In genomic region chr19:48624791-48625723, GRCh38 we compare ENCODE assay signal across 9 cellular contexts. TPM values are rescaled to one million over a fixed set of nuclear protein-coding genes. Genes with fewer than 3 reads are reported as not detected.
A peak's percentile ranks its signal among the peaks of the same experiment; 100 is the strongest.
DNase-seq lines count a peak whose midpoint lies in the region; ATAC-seq and TF ChIP-seq lines count a peak whose summit lies in the region.
"Had no signal": no experiment of that assay in that cellular context is flagged by ENCODE, and none has a peak within 500 bp of the region (broad histone marks: within the 10 kb centered on the region; RNA-seq: fewer than 3 reads in every experiment).

No MANE protein-coding gene starts in this region.

- peak overlapping the region; percentile 73 for H3K27ac ChIP-seq in naive thymus-derived CD4-positive, alpha-beta T cell (ENCODE audit: low read depth, low read length)

- DNase-seq in AG10803 (ENCODE audit: low read depth), result no peak
- no peak for DNase-seq in central memory CD8-positive, alpha-beta T cell (ENCODE audit: low spot score in 2 of 2)
- DNase-seq in naive thymus-derived CD4-positive, alpha-beta T cell, result no peak
- DNase-seq in stimulated activated CD4-positive, alpha-beta T cell treated with anti-CD3 and anti-CD28 coated beads, Interleukin-2, amount 100 ng/mL, for 48 hours, result no peak
- no peak for DNase-seq in DMS153 (lab: John Stamatoyannopoulos, UW)

- intact Hi-C loops in naive thymus-derived CD4-positive, alpha-beta T cell (cut with micrococcal nuclease), result loop anchor here (1.0 to 5.0 kb wide), 2 partner anchors 12 to 1252 kb away; partner anchors contain the start of genes DBP (in 2 of the 2), AKT1S1 (in 1 of the 2) and TBC1D17 (in 1 of the 2)

- no peak for ATAC-seq in central memory CD8-positive, alpha-beta T cell (replicated peaks; ENCODE audit: extremely low read depth, poor library complexity, severe bottlenecking)
- no peak for ATAC-seq in naive thymus-derived CD4-positive, alpha-beta T cell
- ATAC-seq in HG02981 (IDR thresholded peaks at IDR 0.05; ENCODE audit: unreplicated experiment) (no peak), GM19328 (IDR thresholded peaks at IDR 0.05; ENCODE audit: unreplicated experiment) (no peak)

- H3K27me3 ChIP-seq in naive thymus-derived CD4-positive, alpha-beta T cell (ENCODE audit: control insufficient read depth in 2 of 2, insufficient read depth in 2 of 2, low read length in 2 of 2), result no peaks in the 10 kb centered on the region

- peaks cover 1% of the 10 kb centered on the region for H3K36me3 Mint-ChIP-seq in IgD-negative memory B cell
- H3K36me3 Mint-ChIP-seq in central memory CD8-positive, alpha-beta T cell (ENCODE audit: insufficient read depth), result peaks cover 16% of the 10 kb centered on the region
- peaks cover 0 to 13% (median 4%) of the 10 kb centered on the region in 5 donors for H3K36me3 Mint-ChIP-seq in naive thymus-derived CD4-positive, alpha-beta T cell

- H3K9me3 Mint-ChIP-seq in IgD-negative memory B cell, result no peaks in the 10 kb centered on the region
- no peaks in the 10 kb centered on the region for H3K9me3 Mint-ChIP-seq in central memory CD8-positive, alpha-beta T cell
- H3K9me3 Mint-ChIP-seq in naive thymus-derived CD4-positive, alpha-beta T cell, result peaks cover 0 to 3% (median 0%) of the 10 kb centered on the region in 11 donors

- peaks cover 13 to 17% of the 10 kb centered on the region in 2 donors for H3K4me1 ChIP-seq in naive thymus-derived CD4-positive, alpha-beta T cell (ENCODE audit: control insufficient read depth in 2 of 2, insufficient read depth in 2 of 2, low read length in 2 of 2)

- peak overlapping the region; percentile 18 to 91 (median 27) for H3K27ac Mint-ChIP-seq in IgD-negative memory B cell
- no peak overlapping the region for H3K27ac Mint-ChIP-seq in central memory CD8-positive, alpha-beta T cell (ENCODE audit: low read depth)
- H3K27ac Mint-ChIP-seq in naive thymus-derived CD4-positive, alpha-beta T cell, result peak overlapping the region; percentile 58 to 96 (median 89)

- H3K4me1 Mint-ChIP-seq in IgD-negative memory B cell, result peaks cover 11 to 19% (median 16%) of the 10 kb centered on the region in 3 donors
- H3K4me1 Mint-ChIP-seq in central memory CD8-positive, alpha-beta T cell, result peaks cover 38% of the 10 kb centered on the region
- peaks cover 24 to 44% (median 34%) of the 10 kb centered on the region in 7 donors for H3K4me1 Mint-ChIP-seq in naive thymus-derived CD4-positive, alpha-beta T cell

- peaks cover 0 to 29% (median 0%) of the 10 kb centered on the region in 3 experiments for H3K36me3 ChIP-seq in naive thymus-derived CD4-positive, alpha-beta T cell (ENCODE audit: control insufficient read depth in 2 of 3, insufficient read depth in 3 of 3, low read length in 3 of 3)

- no peaks in the 10 kb centered on the region for H3K9me3 ChIP-seq in naive thymus-derived CD4-positive, alpha-beta T cell (ENCODE audit: control insufficient read depth in 2 of 3, low read length in 3 of 3)

- H3K4me3 ChIP-seq in AG10803 (ENCODE audit: low read length), result peak overlapping the region; percentile 69
- H3K4me3 ChIP-seq in naive thymus-derived CD4-positive, alpha-beta T cell (ENCODE audit: low read length), result no peak overlapping the region

- POLR2A ChIA-PET in naive thymus-derived CD4-positive, alpha-beta T cell (lab: Charles Lee), result interaction anchor here (0.5 to 5.9 kb wide), 3 partner anchors 7 to 312 kb away, joined by 3 to 66 read pairs (median 9); partner anchors contain the start of gene DBP

- peak overlapping the region in 3 of 4 donors; percentile 84 to 95 (median 91) for H3K4me3 Mint-ChIP-seq in IgD-negative memory B cell
- H3K4me3 Mint-ChIP-seq in central memory CD8-positive, alpha-beta T cell, result peak overlapping the region; percentile 77
- peak overlapping the region in 8 of 10 donors; percentile 10 to 98 (median 76) for H3K4me3 Mint-ChIP-seq in naive thymus-derived CD4-positive, alpha-beta T cell

- CTCF ChIA-PET in naive thymus-derived CD4-positive, alpha-beta T cell (lab: Charles Lee), result no interaction called here

- no peak for TF ChIP-seq CTCF in AG10803 (conservative IDR thresholded peaks at IDR 0.05; ENCODE audit: low read length)

- no peaks in the 10 kb centered on the region for H3K27me3 Mint-ChIP-seq in IgD-negative memory B cell
- no peaks in the 10 kb centered on the region for H3K27me3 Mint-ChIP-seq in central memory CD8-positive, alpha-beta T cell
- no peaks in the 10 kb centered on the region for H3K27me3 Mint-ChIP-seq in naive thymus-derived CD4-positive, alpha-beta T cell

RNA-seq across cellular contexts. Expression of gene SPHK2, which starts 5.8 kb away (rescaled TPM):
- polyA plus RNA-seq in IgD-negative memory B cell, result 11.0 TPM
- total RNA-seq in naive thymus-derived CD4-positive, alpha-beta T cell, result 10 to 100 TPM; 20.1 to 34.7 (median 30.5) TPM
- 10 to 100 TPM; 11.2 to 11.7 TPM for polyA plus RNA-seq in naive thymus-derived CD4-positive, alpha-beta T cell

RNA-seq across cellular contexts. Expression of gene RPL18, which starts 6.1 kb away (rescaled TPM):
- polyA plus RNA-seq in IgD-negative memory B cell, result 2,549 TPM
- total RNA-seq in naive thymus-derived CD4-positive, alpha-beta T cell, result 1,000 to 10,000 TPM; 1,570 to 2,826 (median 2,745) TPM
- polyA plus RNA-seq in naive thymus-derived CD4-positive, alpha-beta T cell, result 1,000 to 10,000 TPM; 2,813 to 2,817 TPM

RNA-seq across cellular contexts. Expression of gene FAM83E, which starts 10.2 kb away (rescaled TPM):
- polyA plus RNA-seq in IgD-negative memory B cell, result not detected
- 1 to 10 TPM in 3 of 5 experiments, under 1 TPM in 1, not detected in 1; 0.80 to 3.7 (median 2.9) TPM for total RNA-seq in naive thymus-derived CD4-positive, alpha-beta T cell
- polyA plus RNA-seq in naive thymus-derived CD4-positive, alpha-beta T cell, result under 1 TPM in 1 of 2 donors, not detected in 1; 0.66 TPM

RNA-seq across cellular contexts. Expression of gene DBP, which starts 12.1 kb away (rescaled TPM):
- polyA plus RNA-seq in IgD-negative memory B cell, result 86.1 TPM
- 10 to 100 TPM; 11.9 to 79.9 (median 33.2) TPM for total RNA-seq in naive thymus-derived CD4-positive, alpha-beta T cell
- 100 to 1,000 TPM in 1 of 2 donors, 10 to 100 TPM in 1; 61.7 to 130 TPM for polyA plus RNA-seq in naive thymus-derived CD4-positive, alpha-beta T cell

RNA-seq across cellular contexts. Expression of gene SPACA4, which starts 18.5 kb away (rescaled TPM):
- not detected for polyA plus RNA-seq in IgD-negative memory B cell
- total RNA-seq in naive thymus-derived CD4-positive, alpha-beta T cell, result not detected
- not detected for polyA plus RNA-seq in naive thymus-derived CD4-positive, alpha-beta T cell
- total RNA-seq: T-helper 2 cell treated with Interferon-gamma antibody and Interleukin-4, amounts not matched to agents 100 ng/mL and 5 ng/mL, for 36 hours had no signal
